8 cellular contexts compared by ENCODE assay signal in the genomic region with DNA sequence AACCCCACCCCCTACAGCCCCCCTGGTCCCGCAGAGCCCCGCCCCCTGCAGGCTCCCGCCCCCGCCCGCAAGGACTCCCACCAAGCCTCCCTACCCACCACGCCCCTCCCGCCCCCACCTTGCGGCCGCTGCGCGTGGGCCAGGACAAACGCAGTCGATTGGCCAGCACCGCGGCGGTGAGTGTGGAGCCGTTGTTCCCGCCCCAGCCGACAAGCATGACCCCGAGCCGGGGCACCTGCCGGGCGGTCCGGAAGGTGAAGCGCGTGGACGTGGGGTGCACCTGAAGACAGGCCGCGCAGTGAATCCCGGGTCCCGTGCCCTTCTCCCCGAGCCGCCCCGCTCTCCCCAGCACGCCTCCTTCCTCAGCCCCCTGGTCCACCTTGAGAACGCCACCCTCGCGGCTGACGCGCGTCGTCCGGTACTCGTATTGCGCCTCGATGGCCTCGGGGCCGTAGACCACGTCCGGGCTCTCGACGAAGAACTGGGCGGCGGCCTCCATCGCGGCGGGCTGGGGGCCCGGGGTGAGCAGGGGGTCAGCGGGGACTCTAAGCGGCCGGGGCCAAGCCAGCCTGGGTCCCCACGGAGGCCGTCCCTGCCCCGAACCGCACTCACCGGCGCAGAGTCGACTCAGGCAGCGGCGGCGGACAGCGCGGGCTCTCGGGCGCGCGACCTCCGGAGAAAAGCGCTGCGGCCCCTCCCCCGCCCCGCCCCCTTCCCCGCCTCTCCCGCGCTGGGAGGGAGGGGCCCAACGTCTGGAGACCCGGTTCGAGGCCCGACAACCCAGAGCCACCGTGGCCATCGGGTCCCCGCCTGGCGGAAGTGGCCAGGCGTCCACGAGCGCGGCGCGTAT. TPM values are rescaled to one million over a fixed set of nuclear protein-coding genes. Genes with fewer than 3 reads are reported as not detected.
DNase-seq lines count a peak whose midpoint lies in the region; ATAC-seq, FAIRE-seq and TF ChIP-seq lines count a peak whose summit lies in the region.

A gene (minus strand): TSS at position 653 of the 850 bp plus-strand sequence. CDS start 154 bp downstream, at position 499.

- intact Hi-C loops in kidney (cut with DNase I): no loop called here

- no peaks in the 10 kb centered on the region for H3K27me3 Mint-ChIP-seq in CD4-positive, CD25-positive, alpha-beta regulatory T cell
- no peaks in the 10 kb centered on the region for H3K27me3 Mint-ChIP-seq in T-helper 2 cell treated with Interferon-gamma antibody and Interleukin-4, amounts not matched to agents 5 μg/mL and 100 μg/mL, for 36 hours (ENCODE audit: low read depth)
- no peaks in the 10 kb centered on the region for H3K27me3 Mint-ChIP-seq in central memory CD8-positive, alpha-beta T cell

- H3K27me3 ChIP-seq in CD4-positive, CD25-positive, alpha-beta regulatory T cell (ENCODE audit: control insufficient read depth, insufficient read depth, low read length): no peaks in the 10 kb centered on the region

- H3K36me3 ChIP-seq in CD4-positive, CD25-positive, alpha-beta regulatory T cell (ENCODE audit: control insufficient read depth, insufficient read depth, low read length): no peaks in the 10 kb centered on the region
- H3K36me3 ChIP-seq in kidney (ENCODE audit: control insufficient read depth in 1 of 2, insufficient read depth in 2 of 2, low read length in 2 of 2): no peaks in the 10 kb centered on the region

- peaks cover 4 to 47% (median 15%) of the 10 kb centered on the region in 4 donors for H3K4me1 Mint-ChIP-seq in CD4-positive, CD25-positive, alpha-beta regulatory T cell
- H3K4me1 Mint-ChIP-seq in T-helper 2 cell treated with Interferon-gamma antibody and Interleukin-4, amounts not matched to agents 5 μg/mL and 100 μg/mL, for 36 hours (ENCODE audit: low read depth): peaks cover 18% of the 10 kb centered on the region
- peaks cover 32% of the 10 kb centered on the region for H3K4me1 Mint-ChIP-seq in central memory CD8-positive, alpha-beta T cell

- ATAC-seq in CD4-positive, CD25-positive, alpha-beta regulatory T cell (ENCODE audit: low read depth in 2 of 2): peak; percentile 6 to 21
- ATAC-seq in HG02678 (IDR thresholded peaks at IDR 0.05; ENCODE audit: unreplicated experiment) (peak; percentile 11), GM21619 (IDR thresholded peaks at IDR 0.05; ENCODE audit: unreplicated experiment) (no peak)
- peak; percentile 17 for ATAC-seq in central memory CD8-positive, alpha-beta T cell (replicated peaks; ENCODE audit: extremely low read depth, poor library complexity, severe bottlenecking)

- no peak for FAIRE-seq in kidney (lab: Jason Lieb, UNC)

- TF ChIP-seq CTCF in kidney (IDR thresholded peaks at IDR 0.05; ENCODE audit: borderline replicate concordance, extremely low read depth, insufficient read depth): no peak

- H3K4me3 ChIP-seq in CD4-positive, CD25-positive, alpha-beta regulatory T cell (ENCODE audit: low read depth, low read length): no peak within 1 kb of the TSS
- H3K4me3 ChIP-seq in kidney (ENCODE audit: low read length in 2 of 2): peak within 1 kb of the TSS; percentile 36 to 57

- peak within 1 kb of the TSS; percentile 61 for H3K27ac ChIP-seq in CD4-positive, CD25-positive, alpha-beta regulatory T cell (ENCODE audit: insufficient read depth, low read length, poor library complexity, severe bottlenecking)
- peak within 1 kb of the TSS; percentile 71 to 83 for H3K27ac ChIP-seq in kidney (ENCODE audit: low read depth in 2 of 2, low read length in 2 of 2)

- peaks cover 41% of the 10 kb centered on the region for H3K4me1 ChIP-seq in CD4-positive, CD25-positive, alpha-beta regulatory T cell (ENCODE audit: control insufficient read depth, insufficient read depth, low read length, poor library complexity, severe bottlenecking)
- peaks cover 3 to 9% of the 10 kb centered on the region in 2 donors for H3K4me1 ChIP-seq in kidney (ENCODE audit: control insufficient read depth in 1 of 2, insufficient read depth in 1 of 2, low read depth in 1 of 2, low read length in 2 of 2)

- H3K27ac Mint-ChIP-seq in CD4-positive, CD25-positive, alpha-beta regulatory T cell: peak within 1 kb of the TSS; percentile 20 to 84 (median 43)
- H3K27ac Mint-ChIP-seq in T-helper 2 cell treated with Interferon-gamma antibody and Interleukin-4, amounts not matched to agents 5 μg/mL and 100 μg/mL, for 36 hours: no peak within 1 kb of the TSS
- H3K27ac Mint-ChIP-seq in central memory CD8-positive, alpha-beta T cell (ENCODE audit: low read depth): no peak within 1 kb of the TSS

- no peaks in the 10 kb centered on the region for H3K9me3 ChIP-seq in CD4-positive, CD25-positive, alpha-beta regulatory T cell (ENCODE audit: control insufficient read depth in 2 of 2, low read length in 2 of 2)
- no peaks in the 10 kb centered on the region for H3K9me3 ChIP-seq in kidney (ENCODE audit: control insufficient read depth in 1 of 2, low read length in 2 of 2)

- H3K9ac ChIP-seq in kidney (ENCODE audit: low read length in 2 of 2): peak within 1 kb of the TSS; percentile 19 to 48

- peaks cover 4% of the 10 kb centered on the region for H3K36me3 Mint-ChIP-seq in CD4-positive, CD25-positive, alpha-beta regulatory T cell
- peaks cover 16% of the 10 kb centered on the region for H3K36me3 Mint-ChIP-seq in T-helper 2 cell treated with Interferon-gamma antibody and Interleukin-4, amounts not matched to agents 5 μg/mL and 100 μg/mL, for 36 hours (ENCODE audit: low read depth)
- H3K36me3 Mint-ChIP-seq in central memory CD8-positive, alpha-beta T cell (ENCODE audit: insufficient read depth): peaks cover 36% of the 10 kb centered on the region

- DNase-seq in CD4-positive, CD25-positive, alpha-beta regulatory T cell: peak in 2 of 3 donors; percentile 39 to 68
- peak; percentile 42 for DNase-seq in T-helper 2 cell treated with Interferon-gamma antibody and Interleukin-4, amounts not matched to agents 5 μg/mL and 100 μg/mL, for 36 hours (ENCODE audit: low spot score)
- DNase-seq in central memory CD8-positive, alpha-beta T cell (ENCODE audit: low spot score in 2 of 2): no peak
- DNase-seq in kidney: peak; percentile 89
- peak; percentile 57 for DNase-seq in stimulated activated CD4-positive, alpha-beta T cell treated with anti-CD3 and anti-CD28 coated beads, Interleukin-2, amount 100 ng/mL, for 24 hours
- no peak for DNase-seq in dedifferentiated amniotic fluid mesenchymal stem cell (ENCODE audit: extremely low spot score)

- H3K4me3 Mint-ChIP-seq in CD4-positive, CD25-positive, alpha-beta regulatory T cell: peak within 1 kb of the TSS; percentile 80 to 89 (median 86)
- peak within 1 kb of the TSS; percentile 59 for H3K4me3 Mint-ChIP-seq in T-helper 2 cell treated with Interferon-gamma antibody and Interleukin-4, amounts not matched to agents 5 μg/mL and 100 μg/mL, for 36 hours
- H3K4me3 Mint-ChIP-seq in central memory CD8-positive, alpha-beta T cell: peak within 1 kb of the TSS; percentile 74

- H3K9me3 Mint-ChIP-seq in CD4-positive, CD25-positive, alpha-beta regulatory T cell: peaks cover 0 to 3% (median 0%) of the 10 kb centered on the region in 7 donors
- H3K9me3 Mint-ChIP-seq in T-helper 2 cell treated with Interferon-gamma antibody and Interleukin-4, amounts not matched to agents 5 μg/mL and 100 μg/mL, for 36 hours: peaks cover 5% of the 10 kb centered on the region
- peaks cover 5% of the 10 kb centered on the region for H3K9me3 Mint-ChIP-seq in central memory CD8-positive, alpha-beta T cell

RNA-seq across cellular contexts. Expression of the gene that starts here (rescaled TPM):
- total RNA-seq in CD4-positive, CD25-positive, alpha-beta regulatory T cell: 26.2 TPM
- polyA plus RNA-seq in CD4-positive, CD25-positive, alpha-beta regulatory T cell: 10 to 100 TPM; 11.3 to 26.0 (median 21.4) TPM
- 68.6 TPM for total RNA-seq in kidney
- 101 TPM for polyA plus RNA-seq in kidney (ENCODE audit: insufficient read depth, low read depth, low replicate concordance)

Comparison
In these comparisons a context has a peak if more than half of its experiments do, and no peak if none do; other contexts are left out.
1. DNase-seq: peak in CD4-positive, CD25-positive, alpha-beta regulatory T cell (2 of 3), T-helper 2 cell treated with Interferon-gamma antibody and Interleukin-4, amounts not matched to agents 5 μg/mL and 100 μg/mL, for 36 hours (single experiment), kidney (single experiment) and stimulated activated CD4-positive, alpha-beta T cell treated with anti-CD3 and anti-CD28 coated beads, Interleukin-2, amount 100 ng/mL, for 24 hours (2 of 2); none in central memory CD8-positive, alpha-beta T cell (0 of 2) and dedifferentiated amniotic fluid mesenchymal stem cell (single experiment).
2. H3K27ac Mint-ChIP-seq: peak in CD4-positive, CD25-positive, alpha-beta regulatory T cell (3 of 3); none in T-helper 2 cell treated with Interferon-gamma antibody and Interleukin-4, amounts not matched to agents 5 μg/mL and 100 μg/mL, for 36 hours (single experiment) and central memory CD8-positive, alpha-beta T cell (single experiment).
3. Peak in every context shown above with its lines, with median percentiles within 50 percentile points of each other: H3K4me3 Mint-ChIP-seq.